In genomic region chr12:119432935-119433334, GRCh38 we compare ENCODE assay signal across 28 cellular contexts.
"Had no signal": no experiment of that assay in that cellular context is flagged by ENCODE, and none has a peak within 500 bp of the region (broad histone marks: within the 10 kb centered on the region; RNA-seq: fewer than 3 reads in every experiment).

No MANE protein-coding gene starts in this region.

- H3K27ac Mint-ChIP-seq: activated naive CD8-positive, alpha-beta T cell treated with anti-CD3 and anti-CD28 coated beads for 36 hours; activated T-cell treated with anti-CD3 and anti-CD28 coated beads, Interleukin-2, amount 50 U/mL, for 24 hours; activated T-helper 17 cell treated with anti-CD3 and anti-CD28 coated beads, Interleukin-2, amount 50 U/mL, for 72 hours; effector memory CD8-positive, alpha-beta T cell; natural killer cell; stimulated activated naive CD8-positive, alpha-beta T cell treated with anti-CD3 and anti-CD28 coated beads, Interleukin-15, amount 100 ng/mL, for 72 hours; T-helper 1 cell treated with Interleukin-12 subunit alpha and Interleukin-12 subunit beta and Interleukin-4 antibody, amounts not matched to agents 30 μg/mL and 1 μg/mL, for 36 hours; WTC11 had no signal

- H3K27me3 ChIP-seq: suprapubic skin, tibial nerve, uterus had no signal

- H3K36me3 Mint-ChIP-seq: activated naive CD8-positive, alpha-beta T cell treated with anti-CD3 and anti-CD28 coated beads for 36 hours; natural killer cell had no signal

- H3K4me3 Mint-ChIP-seq: activated naive CD8-positive, alpha-beta T cell treated with anti-CD3 and anti-CD28 coated beads for 36 hours; activated T-cell treated with anti-CD3 and anti-CD28 coated beads, Interleukin-2, amount 50 U/mL, for 24 hours; activated T-helper 17 cell treated with anti-CD3 and anti-CD28 coated beads, Interleukin-2, amount 50 U/mL, for 72 hours; central memory CD8-positive, alpha-beta T cell; effector memory CD8-positive, alpha-beta T cell; natural killer cell; stimulated activated naive CD8-positive, alpha-beta T cell treated with anti-CD3 and anti-CD28 coated beads, Interleukin-15, amount 100 ng/mL, for 72 hours; T-helper 1 cell treated with Interleukin-12 subunit alpha and Interleukin-12 subunit beta and Interleukin-4 antibody, amounts not matched to agents 30 μg/mL and 1 μg/mL, for 36 hours; WTC11 had no signal

- H3K4me1 Mint-ChIP-seq: activated naive CD8-positive, alpha-beta T cell treated with anti-CD3 and anti-CD28 coated beads for 36 hours; activated T-helper 17 cell treated with anti-CD3 and anti-CD28 coated beads, Interleukin-2, amount 50 U/mL, for 72 hours; central memory CD8-positive, alpha-beta T cell; natural killer cell; stimulated activated naive CD8-positive, alpha-beta T cell treated with anti-CD3 and anti-CD28 coated beads, Interleukin-15, amount 100 ng/mL, for 72 hours had no signal

- H3K4me1 ChIP-seq: breast epithelium, esophagus squamous epithelium, gastroesophageal sphincter, psoas muscle, suprapubic skin, tibial nerve, uterus had no signal

- DNase-seq: activated CD4-positive, alpha-beta T cell treated with anti-CD3 and anti-CD28 coated beads, Interleukin-2, amount 50 U/mL, for 4 hours; activated CD8-positive, alpha-beta memory T cell treated with anti-CD3 and anti-CD28 coated beads for 24 hours; activated CD8-positive, alpha-beta memory T cell treated with anti-CD3 and anti-CD28 coated beads, Interleukin-2, amount 50 U/mL, for 4 hours; activated naive CD4-positive, alpha-beta T cell; activated naive CD8-positive, alpha-beta T cell treated with anti-CD3 and anti-CD28 coated beads for 36 hours; activated T-cell treated with anti-CD3 and anti-CD28 coated beads, Interleukin-2, amount 50 U/mL, for 24 hours; dorsolateral prefrontal cortex; effector memory CD8-positive, alpha-beta T cell; esophagus squamous epithelium; head of caudate nucleus; left cardiac atrium; natural killer cell; psoas muscle; right cardiac atrium; stimulated activated CD4-positive, alpha-beta T cell treated with anti-CD3 and anti-CD28 coated beads, Interleukin-1b, Interleukin-23, amount 100 ng/mL, for 48 hours; stimulated activated naive CD8-positive, alpha-beta T cell treated with anti-CD3 and anti-CD28 coated beads, Interleukin-15, amount 100 ng/mL, for 72 hours; T1000; uterus had no signal

- H3K27ac ChIP-seq: breast epithelium, dorsolateral prefrontal cortex, esophagus squamous epithelium, gastroesophageal sphincter, psoas muscle, skin epidermis, suprapubic skin, tibial nerve, uterus had no signal

- H3K4me3 ChIP-seq: breast epithelium, dorsolateral prefrontal cortex, esophagus squamous epithelium, gastroesophageal sphincter, lung, psoas muscle, skin epidermis, suprapubic skin, tibial nerve, uterus had no signal

- ATAC-seq: activated T-helper 17 cell treated with anti-CD3 and anti-CD28 coated beads, Interleukin-2, amount 50 U/mL, for 72 hours; effector memory CD8-positive, alpha-beta T cell; gastroesophageal sphincter; left cardiac atrium; natural killer cell; psoas muscle; right cardiac atrium; stimulated activated naive CD8-positive, alpha-beta T cell treated with anti-CD3 and anti-CD28 coated beads, Interleukin-15, amount 100 ng/mL, for 72 hours; WTC11 had no signal

- H3K9me3 ChIP-seq: psoas muscle, uterus had no signal

- H3K27me3 Mint-ChIP-seq: stimulated activated naive CD8-positive, alpha-beta T cell treated with anti-CD3 and anti-CD28 coated beads, Interleukin-15, amount 100 ng/mL, for 72 hours had no signal

- H3K36me3 ChIP-seq: breast epithelium, esophagus squamous epithelium, gastroesophageal sphincter, suprapubic skin, tibial nerve, uterus had no signal
